Comparison of ENCODE assay signal across 26 cellular contexts in the genomic region with DNA sequence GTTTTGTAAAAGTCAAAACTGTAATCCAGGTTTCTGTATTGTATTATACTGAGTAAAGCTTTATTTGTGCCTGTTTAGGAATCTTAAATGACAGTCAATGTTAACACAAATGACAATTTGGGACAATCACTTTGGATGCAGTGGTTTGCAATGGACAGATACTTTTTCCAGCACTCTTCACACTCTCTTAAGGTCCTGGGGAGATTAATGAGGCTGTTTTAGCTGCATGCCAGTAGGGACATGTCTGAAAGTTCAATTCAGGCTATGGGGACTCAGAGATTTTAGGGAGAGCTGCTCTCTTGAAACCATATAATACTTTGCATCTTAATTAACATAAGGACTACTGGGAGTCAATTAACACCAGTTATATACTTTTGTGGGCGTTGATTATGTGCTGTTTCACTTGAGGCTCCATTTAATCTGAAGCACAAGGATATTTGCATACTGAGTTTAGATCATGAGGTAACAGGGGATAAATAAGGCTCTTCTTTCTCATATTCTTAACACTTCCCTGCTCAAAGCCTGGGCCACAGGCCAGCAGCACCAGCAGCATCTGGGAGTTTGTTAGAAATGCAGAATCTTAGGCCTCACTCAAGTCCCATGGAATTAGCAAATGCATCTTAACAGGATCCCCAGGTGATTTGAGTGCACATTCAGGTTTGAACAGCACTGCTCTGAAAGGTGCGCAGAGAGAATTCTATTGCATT.
"Had no signal": no experiment of that assay in that cellular context is flagged by ENCODE, and none has a peak within 500 bp of the region (broad histone marks: within the 10 kb centered on the region; RNA-seq: fewer than 3 reads in every experiment).

No MANE protein-coding gene starts in this region.

- H3K9ac ChIP-seq: parathyroid adenoma had no signal

- H3K79me2 ChIP-seq: hepatocyte, parathyroid adenoma had no signal

- H3K27ac ChIP-seq: adrenal gland, hepatocyte, left ventricle myocardium inferior, neutrophil, parathyroid adenoma, upper lobe of right lung, VCaP had no signal

- ATAC-seq: natural killer cell, sciatic nerve, T-cell, upper lobe of right lung had no signal

- DNase-seq: activated CD4-positive, alpha-beta T cell treated with anti-CD3 and anti-CD28 coated beads for 1 hour; activated naive CD4-positive, alpha-beta T cell; activated T-cell treated with anti-CD3 and anti-CD28 coated beads, Interleukin-2, amount 50 U/mL, for 1 hour; adrenal gland; central memory CD4-positive, alpha-beta T cell; dermis blood vessel endothelial cell; effector CD8-positive, alpha-beta T cell; foreskin melanocyte; glutamatergic neuron; kidney glomerular epithelial cell; left ventricle myocardium inferior; midbrain; natural killer cell; small intestine; stimulated activated CD4-positive, alpha-beta T cell treated with anti-CD3 and anti-CD28 coated beads, Interleukin-15, amount 100 ng/mL, for 24 hours; stimulated activated CD8-positive, alpha-beta memory T cell treated with anti-CD3 and anti-CD28 coated beads, Interleukin-4, amount 100 ng/mL, for 48 hours; stimulated activated naive CD4-positive, alpha-beta T cell; T-cell; upper lobe of right lung had no signal

- H3K36me3 ChIP-seq: adrenal gland, left ventricle myocardium inferior, neutrophil, upper lobe of right lung had no signal

- H3K4me3 ChIP-seq: adrenal gland, hepatocyte, left ventricle myocardium inferior, upper lobe of right lung had no signal

- H3K4me1 Mint-ChIP-seq: natural killer cell, T-cell had no signal

- H3K9me3 Mint-ChIP-seq: T-cell; T-helper 2 cell treated with Interferon-gamma antibody and Interleukin-4, amounts not matched to agents 5 μg/mL and 100 μg/mL, for 36 hours had no signal

- H3K4me2 ChIP-seq: hepatocyte had no signal

- H3K4me1 ChIP-seq: adrenal gland, left ventricle myocardium inferior, parathyroid adenoma, upper lobe of right lung had no signal

- H3K4me3 Mint-ChIP-seq: activated naive CD8-positive, alpha-beta T cell; natural killer cell; T-cell; T-helper 2 cell treated with Interferon-gamma antibody and Interleukin-4, amounts not matched to agents 5 μg/mL and 100 μg/mL, for 36 hours had no signal

- H3K27me3 ChIP-seq: adrenal gland, hepatocyte, neutrophil, upper lobe of right lung had no signal

- H3K9me3 ChIP-seq: adrenal gland, left ventricle myocardium inferior, neutrophil, upper lobe of right lung had no signal

- H2AFZ ChIP-seq: hepatocyte, parathyroid adenoma had no signal

- H3K36me3 Mint-ChIP-seq: activated naive CD8-positive, alpha-beta T cell; T-cell had no signal

- H3K27ac Mint-ChIP-seq: activated naive CD8-positive, alpha-beta T cell; natural killer cell; T-cell; T-helper 2 cell treated with Interferon-gamma antibody and Interleukin-4, amounts not matched to agents 5 μg/mL and 100 μg/mL, for 36 hours had no signal

- H3K27me3 Mint-ChIP-seq: activated naive CD8-positive, alpha-beta T cell; T-cell had no signal
